ENCODE assay signal across 8 cellular contexts in the genomic region with DNA sequence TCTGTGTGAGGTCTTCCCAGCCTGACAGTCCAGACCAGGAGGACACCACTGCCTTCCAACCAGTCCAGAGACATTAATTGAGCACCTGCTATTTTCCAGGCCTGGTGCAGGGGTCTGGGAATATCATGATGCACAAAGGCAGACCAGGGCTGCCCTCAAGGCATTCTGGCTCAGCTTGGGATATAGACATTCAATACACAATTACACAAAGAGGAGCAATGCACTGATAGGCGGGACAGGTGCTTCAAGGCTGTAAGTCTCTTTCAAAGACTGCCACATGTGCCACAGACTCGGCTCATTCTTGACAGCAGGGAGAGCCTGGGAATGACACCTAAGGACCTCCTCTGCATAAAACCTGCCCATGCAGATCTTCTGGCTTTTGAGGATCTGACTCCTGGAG.
"Had no signal": no experiment of that assay in that cellular context is flagged by ENCODE, and none has a peak within 500 bp of the region (broad histone marks: within the 10 kb centered on the region; RNA-seq: fewer than 3 reads in every experiment).

No MANE protein-coding gene starts in this region.

- H3K4me1 ChIP-seq: HAP-1 had no signal

- FAIRE-seq: HepG2 had no signal

- DNase-seq: GM23248, GOT3, H7, HFFc6 had no signal

- H3K9me3 ChIP-seq: HAP-1 had no signal

- ATAC-seq: HCT116, HepG2 had no signal

- H3K36me3 ChIP-seq: HAP-1 had no signal

- H2AFZ ChIP-seq: GM23248 had no signal

- H3K27ac ChIP-seq: GM23248, HL-60 had no signal

- H3K4me3 ChIP-seq: GM23248, HAP-1 had no signal

- H3K9ac ChIP-seq: GM23248 had no signal
